10 cellular contexts compared by ENCODE assay signal in genomic region chr17:45306623-45307022, GRCh38. TPM values are rescaled to one million over a fixed set of nuclear protein-coding genes. Genes with fewer than 3 reads are reported as not detected.
A peak's percentile ranks its signal among the peaks of the same experiment; 100 is the strongest.
DNase-seq lines count a peak whose midpoint lies in the region; ATAC-seq and TF ChIP-seq lines count a peak whose summit lies in the region.
"Had no signal": no experiment of that assay in that cellular context is flagged by ENCODE, and none has a peak within 500 bp of the region (broad histone marks: within the 10 kb centered on the region; RNA-seq: fewer than 3 reads in every experiment).

No MANE protein-coding gene starts in this region.

- H3K36me3 ChIP-seq in right lobe of liver: no peaks in the 10 kb centered on the region
- H3K36me3 ChIP-seq in suprapubic skin: no peaks in the 10 kb centered on the region

- POLR2A ChIA-PET in activated CD8-positive, alpha-beta T cell treated with anti-CD3 and anti-CD28 coated beads for 36 hours (lab: Charles Lee): interaction anchor here (0.9 to 15.9 kb wide), 10 partner anchors 8 to 158 kb away, joined by 3 to 211 read pairs (median 4); partner anchors contain the start of genes FMNL1 and MAP3K14
- POLR2A ChIA-PET in activated CD8-positive, alpha-beta T cell treated with anti-CD3 and anti-CD28 coated beads, Interleukin-2, amount 10 ng/mL, durations not matched to agents 7 days and 5 days (lab: Charles Lee): interaction anchor here (0.8 to 2.6 kb wide), 4 partner anchors 8 to 81 kb away, joined by 3 to 28 read pairs (median 8); partner anchors contain the start of gene MAP3K14
- POLR2A ChIA-PET in activated CD4-positive, alpha-beta memory T cell treated with anti-CD3 and anti-CD28 coated beads for 36 hours (lab: Charles Lee): interaction anchor here (0.6 to 4.0 kb wide), 7 partner anchors 10 to 158 kb away, joined by 3 to 41 read pairs (median 3); partner anchors contain the start of genes HEXIM1 and MAP3K14

- H3K4me3 ChIP-seq in right lobe of liver (no peak overlapping the region), suprapubic skin (no peak overlapping the region)

- H3K9me3 Mint-ChIP-seq in activated CD8-positive, alpha-beta T cell treated with anti-CD3 and anti-CD28 coated beads for 36 hours: no peaks in the 10 kb centered on the region
- H3K9me3 Mint-ChIP-seq in activated CD8-positive, alpha-beta T cell treated with anti-CD3 and anti-CD28 coated beads, Interleukin-2, amount 10 ng/mL, durations not matched to agents 7 days and 5 days (ENCODE audit: insufficient read depth): no peaks in the 10 kb centered on the region
- H3K9me3 Mint-ChIP-seq in activated CD4-positive, alpha-beta memory T cell treated with anti-CD3 and anti-CD28 coated beads for 36 hours: no peaks in the 10 kb centered on the region

- no peak for TF ChIP-seq EP300 in suprapubic skin (IDR thresholded peaks at IDR 0.05)

- CTCF ChIA-PET in activated CD8-positive, alpha-beta T cell treated with anti-CD3 and anti-CD28 coated beads for 36 hours (lab: Charles Lee): interaction anchor here (0.9 to 3.1 kb wide), 10 partner anchors 8 to 87 kb away, joined by 3 to 12 read pairs (median 5); partner anchors contain the start of gene MAP3K14
- CTCF ChIA-PET in activated CD8-positive, alpha-beta T cell treated with anti-CD3 and anti-CD28 coated beads, Interleukin-2, amount 10 ng/mL, durations not matched to agents 7 days and 5 days (lab: Charles Lee): interaction anchor here (1.0 to 4.3 kb wide), 6 partner anchors 8 to 88 kb away, joined by 3 to 33 read pairs (median 6); partner anchors contain the start of gene MAP3K14
- CTCF ChIA-PET in activated CD4-positive, alpha-beta memory T cell treated with anti-CD3 and anti-CD28 coated beads for 36 hours (lab: Charles Lee): interaction anchor here (0.8 to 2.7 kb wide), 8 partner anchors 10 to 171 kb away, joined by 3 to 20 read pairs (median 4); partner anchors contain the start of genes ACBD4 and MAP3K14

- TF ChIP-seq POLR2A in right lobe of liver (IDR thresholded peaks at IDR 0.05) (no peak), suprapubic skin (IDR thresholded peaks at IDR 0.05) (no peak)

- H3K4me1 Mint-ChIP-seq in activated CD8-positive, alpha-beta T cell treated with anti-CD3 and anti-CD28 coated beads for 36 hours (ENCODE audit: low read depth): peaks cover 83% of the 10 kb centered on the region
- H3K4me1 Mint-ChIP-seq in activated CD8-positive, alpha-beta T cell treated with anti-CD3 and anti-CD28 coated beads, Interleukin-2, amount 10 ng/mL, durations not matched to agents 7 days and 5 days (ENCODE audit: low read depth): peaks cover 80% of the 10 kb centered on the region
- H3K4me1 Mint-ChIP-seq in activated CD4-positive, alpha-beta memory T cell treated with anti-CD3 and anti-CD28 coated beads for 36 hours (ENCODE audit: low read depth): peaks cover 83% of the 10 kb centered on the region

- 70% methylated on average over 4 of the region's 5 CpGs for WGBS in right lobe of liver (ENCODE audit: insufficient coverage, low coverage, low lambda C conversion rate, missing lambda C conversion rate)
- WGBS in suprapubic skin: 77% methylated on average over 5 of the region's 5 CpGs

- ATAC-seq in activated CD8-positive, alpha-beta T cell treated with anti-CD3 and anti-CD28 coated beads for 36 hours: no peak
- no peak for ATAC-seq in activated CD8-positive, alpha-beta T cell treated with anti-CD3 and anti-CD28 coated beads, Interleukin-2, amount 10 ng/mL, durations not matched to agents 7 days and 5 days
- ATAC-seq in right lobe of liver (no peak), GM21576 (IDR thresholded peaks at IDR 0.05; ENCODE audit: unreplicated experiment) (no peak), HG02642 (IDR thresholded peaks at IDR 0.05; ENCODE audit: poor library complexity, unreplicated experiment) (no peak), GM19351 (IDR thresholded peaks at IDR 0.05; ENCODE audit: unreplicated experiment) (no peak)

- H3K27ac ChIP-seq in right lobe of liver (peak overlapping the region in 2 of 3 donors; percentile 61 to 70), suprapubic skin (peak overlapping the region; percentile 86)

- H3K27ac Mint-ChIP-seq in activated CD8-positive, alpha-beta T cell treated with anti-CD3 and anti-CD28 coated beads for 36 hours: peak overlapping the region; percentile 87
- H3K27ac Mint-ChIP-seq in activated CD8-positive, alpha-beta T cell treated with anti-CD3 and anti-CD28 coated beads, Interleukin-2, amount 10 ng/mL, durations not matched to agents 7 days and 5 days: no peak overlapping the region
- H3K27ac Mint-ChIP-seq in activated CD4-positive, alpha-beta memory T cell treated with anti-CD3 and anti-CD28 coated beads for 36 hours: peak overlapping the region; percentile 97

- H3K27me3 ChIP-seq in right lobe of liver (no peaks in the 10 kb centered on the region), suprapubic skin (no peaks in the 10 kb centered on the region)

- peaks cover 0 to 72% (median 34%) of the 10 kb centered on the region in 4 donors for H3K4me1 ChIP-seq in right lobe of liver
- H3K4me1 ChIP-seq in suprapubic skin: peaks cover 83% of the 10 kb centered on the region

- DNase-seq in activated CD8-positive, alpha-beta T cell treated with anti-CD3 and anti-CD28 coated beads for 36 hours: no peak
- DNase-seq in activated CD8-positive, alpha-beta T cell treated with anti-CD3 and anti-CD28 coated beads, Interleukin-2, amount 10 ng/mL, durations not matched to agents 7 days and 5 days: no peak
- no peak for DNase-seq in activated CD4-positive, alpha-beta memory T cell treated with anti-CD3 and anti-CD28 coated beads for 36 hours
- DNase-seq in right lobe of liver: no peak
- no peak for DNase-seq in suprapubic skin (ENCODE audit: low spot score in 2 of 2)
- DNase-seq: C1 segment of cervical spinal cord, NCI-H345 had no signal

- no peaks in the 10 kb centered on the region for H3K9me3 ChIP-seq in right lobe of liver
- no peaks in the 10 kb centered on the region for H3K9me3 ChIP-seq in suprapubic skin

- intact Hi-C loops in activated CD8-positive, alpha-beta T cell treated with anti-CD3 and anti-CD28 coated beads for 36 hours (cut with micrococcal nuclease): no loop called here
- intact Hi-C loops in activated CD4-positive, alpha-beta memory T cell treated with anti-CD3 and anti-CD28 coated beads for 36 hours (cut with micrococcal nuclease): loop anchor here (1.0 kb wide), 2 partner anchors 11 to 51 kb away; partner anchors contain the start of gene MAP3K14
- intact Hi-C loops in right lobe of liver (cut with DNase I): no loop called here

- H3K36me3 Mint-ChIP-seq in activated CD8-positive, alpha-beta T cell treated with anti-CD3 and anti-CD28 coated beads for 36 hours (ENCODE audit: low read depth): peaks cover 66% of the 10 kb centered on the region
- H3K36me3 Mint-ChIP-seq in activated CD8-positive, alpha-beta T cell treated with anti-CD3 and anti-CD28 coated beads, Interleukin-2, amount 10 ng/mL, durations not matched to agents 7 days and 5 days (ENCODE audit: low read depth): peaks cover 59% of the 10 kb centered on the region
- peaks cover 66% of the 10 kb centered on the region for H3K36me3 Mint-ChIP-seq in activated CD4-positive, alpha-beta memory T cell treated with anti-CD3 and anti-CD28 coated beads for 36 hours

- no peak overlapping the region for H3K4me3 Mint-ChIP-seq in activated CD8-positive, alpha-beta T cell treated with anti-CD3 and anti-CD28 coated beads for 36 hours
- H3K4me3 Mint-ChIP-seq in activated CD8-positive, alpha-beta T cell treated with anti-CD3 and anti-CD28 coated beads, Interleukin-2, amount 10 ng/mL, durations not matched to agents 7 days and 5 days: no peak overlapping the region
- H3K4me3 Mint-ChIP-seq in activated CD4-positive, alpha-beta memory T cell treated with anti-CD3 and anti-CD28 coated beads for 36 hours: no peak overlapping the region

- H3K27me3 Mint-ChIP-seq in activated CD8-positive, alpha-beta T cell treated with anti-CD3 and anti-CD28 coated beads for 36 hours: no peaks in the 10 kb centered on the region
- H3K27me3 Mint-ChIP-seq in activated CD8-positive, alpha-beta T cell treated with anti-CD3 and anti-CD28 coated beads, Interleukin-2, amount 10 ng/mL, durations not matched to agents 7 days and 5 days (ENCODE audit: low read depth): no peaks in the 10 kb centered on the region
- H3K27me3 Mint-ChIP-seq in activated CD4-positive, alpha-beta memory T cell treated with anti-CD3 and anti-CD28 coated beads for 36 hours: no peaks in the 10 kb centered on the region

- TF ChIP-seq CTCF in activated CD8-positive, alpha-beta T cell treated with anti-CD3 and anti-CD28 coated beads for 36 hours (IDR thresholded peaks at IDR 0.05): no peak
- no peak for TF ChIP-seq CTCF in right lobe of liver (IDR thresholded peaks at IDR 0.05)
- no peak for TF ChIP-seq CTCF in suprapubic skin (IDR thresholded peaks at IDR 0.05)

RNA-seq across cellular contexts. Expression of gene MAP3K14, which starts 10.2 kb away (rescaled TPM):
- 10 to 100 TPM; 31.6 to 31.9 TPM for total RNA-seq in activated CD8-positive, alpha-beta T cell treated with anti-CD3 and anti-CD28 coated beads for 36 hours
- total RNA-seq in activated CD8-positive, alpha-beta T cell treated with anti-CD3 and anti-CD28 coated beads, Interleukin-2, amount 10 ng/mL, durations not matched to agents 7 days and 5 days: 10 to 100 TPM; 17.5 to 23.8 TPM
- 10 to 100 TPM; 62.9 to 65.0 TPM for total RNA-seq in activated CD4-positive, alpha-beta memory T cell treated with anti-CD3 and anti-CD28 coated beads for 36 hours
- total RNA-seq in right lobe of liver: 1 to 10 TPM; 4.8 to 7.8 (median 6.3) TPM
- total RNA-seq in suprapubic skin: 10 to 100 TPM in 3 of 4 donors, 1 to 10 TPM in 1; 9.6 to 14.4 (median 11.9) TPM

RNA-seq across cellular contexts. Expression of gene SPATA32, which starts 44.7 kb away (rescaled TPM):
- total RNA-seq in activated CD8-positive, alpha-beta T cell treated with anti-CD3 and anti-CD28 coated beads for 36 hours: under 1 TPM; 0.27 to 0.63 TPM
- under 1 TPM; 0.52 to 0.55 TPM for total RNA-seq in activated CD8-positive, alpha-beta T cell treated with anti-CD3 and anti-CD28 coated beads, Interleukin-2, amount 10 ng/mL, durations not matched to agents 7 days and 5 days
- under 1 TPM in 1 of 2 experiments, not detected in 1; 0.12 TPM for total RNA-seq in activated CD4-positive, alpha-beta memory T cell treated with anti-CD3 and anti-CD28 coated beads for 36 hours
- total RNA-seq in right lobe of liver (not detected), suprapubic skin (not detected)
